ENCODE assay signal across 8 cellular contexts in the genomic region with DNA sequence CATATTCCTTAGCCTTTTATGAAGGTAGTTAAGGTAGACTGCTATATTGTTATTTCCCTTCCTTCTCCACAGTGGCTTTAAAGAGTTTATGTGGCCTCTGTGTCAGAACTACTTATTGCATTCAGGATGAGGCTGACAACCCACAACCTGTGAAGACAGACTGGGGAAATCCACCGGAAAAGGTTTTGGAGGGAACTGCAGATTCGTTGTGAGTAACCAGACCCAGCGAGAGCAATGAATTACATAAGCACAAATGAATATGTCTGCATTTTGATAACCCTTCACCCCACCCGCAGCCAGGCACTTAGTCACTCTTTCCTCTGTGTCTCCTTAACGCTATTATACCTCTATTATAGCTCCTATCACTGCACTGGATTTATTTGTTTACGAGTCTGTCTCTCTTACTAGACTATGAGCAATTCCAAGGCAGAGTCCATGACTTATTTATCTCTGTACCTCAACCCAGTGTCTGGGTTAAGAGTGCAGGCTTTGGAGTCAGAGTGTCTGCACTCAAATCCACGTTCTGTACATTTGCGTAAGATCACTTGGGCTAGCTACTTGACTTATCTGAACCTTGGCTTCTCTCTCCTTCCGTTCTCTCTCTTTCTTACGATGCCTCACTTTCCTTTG. TPM values are rescaled to one million over a fixed set of nuclear protein-coding genes. Genes with fewer than 3 reads are reported as not detected.
DNase-seq lines count a peak whose midpoint lies in the region; ATAC-seq and TF ChIP-seq lines count a peak whose summit lies in the region.

No MANE protein-coding gene starts in this region.

- 75 to 82% methylated on average over 10 of the region's 10 CpGs for WGBS in lower leg skin, 2 donors

- peaks cover 42% of the 10 kb centered on the region for H3K4me1 Mint-ChIP-seq in activated B cell treated with CpG ODN at 0.5 μM for 24 hours

- no peaks in the 10 kb centered on the region for H3K27me3 Mint-ChIP-seq in activated B cell treated with CpG ODN at 0.5 μM for 24 hours

- H3K4me3 Mint-ChIP-seq in activated B cell treated with CpG ODN at 0.5 μM for 24 hours: peak overlapping the region; percentile 60

- no peaks in the 10 kb centered on the region for H3K9me3 Mint-ChIP-seq in activated B cell treated with CpG ODN at 0.5 μM for 24 hours

- no peaks in the 10 kb centered on the region for H3K9me3 ChIP-seq in colonic mucosa

- TF ChIP-seq CTCF in activated B cell treated with CpG ODN at 0.5 μM for 24 hours (IDR thresholded peaks at IDR 0.05) (no peak), colonic mucosa (IDR thresholded peaks at IDR 0.05) (no peak), lower leg skin (IDR thresholded peaks at IDR 0.05) (no peak)

- POLR2A ChIA-PET in activated B cell treated with CpG ODN at 0.5 μM for 24 hours (lab: Charles Lee): interaction anchor here (1.1 to 2.9 kb wide), 2 partner anchors 19 to 785 kb away, joined by 8 to 18 read pairs; a partner anchor contains a TSS

- H3K36me3 Mint-ChIP-seq in activated B cell treated with CpG ODN at 0.5 μM for 24 hours (ENCODE audit: low read depth): no peaks in the 10 kb centered on the region

- H3K9ac ChIP-seq in colonic mucosa (ENCODE audit: low read depth in 2 of 2, low read length in 2 of 2): no peak overlapping the region

- no peak for TF ChIP-seq POLR2A in lower leg skin (IDR thresholded peaks at IDR 0.05)

- no peaks in the 10 kb centered on the region for H3K36me3 ChIP-seq in colonic mucosa

- no peak overlapping the region for H3K4me3 ChIP-seq in colonic mucosa
- H3K4me3 ChIP-seq in lower leg skin (ENCODE audit: low read depth, poor library complexity, severe bottlenecking): no peak overlapping the region

- intact Hi-C loops in activated B cell treated with CpG ODN at 0.5 μM for 24 hours (cut with micrococcal nuclease) (loop anchor here (1.0 to 5.0 kb wide), 2 partner anchors 787 to 1992 kb away; a partner anchor contains a TSS), colonic mucosa (cut with DNase I) (no loop called here), lower leg skin (cut with DNase I; ENCODE audit: low total_unique reads) (no loop called here)

- peak overlapping the region; percentile 15 for H3K27ac ChIP-seq in colonic mucosa

- CTCF ChIA-PET in activated B cell treated with CpG ODN at 0.5 μM for 24 hours (lab: Charles Lee): interaction anchor here (1.2 to 4.5 kb wide), 4 partner anchors 14 to 1187 kb away, joined by 3 to 32 read pairs (median 18); a partner anchor contains a TSS

- H3K27me3 ChIP-seq in colonic mucosa: no peaks in the 10 kb centered on the region

- DNase-seq in HS-5 (ENCODE audit: low read depth) (peak; percentile 82), activated B cell treated with CpG ODN at 0.5 μM for 24 hours (no peak), colonic mucosa (peak; percentile 27), OCI-M1 (lab: John Stamatoyannopoulos, UW) (no peak), lower leg skin (ENCODE audit: low spot score in 2 of 2) (no peak), NCI-H446 treated with DMSO at 0.1 percent for 48 hours (lab: John Stamatoyannopoulos, UW) (no peak)
- DNase-seq in stimulated activated CD4-positive, alpha-beta T cell treated with anti-CD3 and anti-CD28 coated beads, Interleukin-1b, Interleukin-23, amount 100 ng/mL, for 4 hours (ENCODE audit: low read depth in 2 of 2): peak; percentile 44 to 70

- ATAC-seq in GM19043 (IDR thresholded peaks at IDR 0.05; ENCODE audit: low read depth, unreplicated experiment) (peak; percentile 34), activated B cell treated with CpG ODN at 0.5 μM for 24 hours (ENCODE audit: low read depth) (peak; percentile 69)

- peak overlapping the region; percentile 74 for H3K27ac Mint-ChIP-seq in activated B cell treated with CpG ODN at 0.5 μM for 24 hours

- H3K4me1 ChIP-seq in colonic mucosa: no peaks in the 10 kb centered on the region

RNA-seq across cellular contexts. Expression of a gene that starts 19.2 kb away (rescaled TPM):
- not detected in 2 replicates for total RNA-seq in activated B cell treated with CpG ODN at 0.5 μM for 24 hours
- under 1 TPM; 0.02 to 0.03 TPM for total RNA-seq in colonic mucosa
- not detected for total RNA-seq in lower leg skin

RNA-seq across cellular contexts. Expression of a gene that starts 19.5 kb away (rescaled TPM):
- total RNA-seq in activated B cell treated with CpG ODN at 0.5 μM for 24 hours (28.0 and 29.4 TPM in 2 replicates), colonic mucosa (10 to 100 TPM; 44.6 to 60.5 TPM), lower leg skin (10 to 100 TPM; 30.4 to 35.0 (median 33.2) TPM)

Comparison
In these comparisons a context has a peak if more than half of its experiments do, and no peak if none do; other contexts are left out.
1. DNase-seq: peak in HS-5 (single experiment), colonic mucosa (single experiment) and stimulated activated CD4-positive, alpha-beta T cell treated with anti-CD3 and anti-CD28 coated beads, Interleukin-1b, Interleukin-23, amount 100 ng/mL, for 4 hours (2 of 2); none in activated B cell treated with CpG ODN at 0.5 μM for 24 hours (single experiment), OCI-M1 (single experiment), lower leg skin (0 of 2) and NCI-H446 treated with DMSO at 0.1 percent for 48 hours (single experiment).